ENCODE assay signal across 13 cellular contexts in the genomic region with DNA sequence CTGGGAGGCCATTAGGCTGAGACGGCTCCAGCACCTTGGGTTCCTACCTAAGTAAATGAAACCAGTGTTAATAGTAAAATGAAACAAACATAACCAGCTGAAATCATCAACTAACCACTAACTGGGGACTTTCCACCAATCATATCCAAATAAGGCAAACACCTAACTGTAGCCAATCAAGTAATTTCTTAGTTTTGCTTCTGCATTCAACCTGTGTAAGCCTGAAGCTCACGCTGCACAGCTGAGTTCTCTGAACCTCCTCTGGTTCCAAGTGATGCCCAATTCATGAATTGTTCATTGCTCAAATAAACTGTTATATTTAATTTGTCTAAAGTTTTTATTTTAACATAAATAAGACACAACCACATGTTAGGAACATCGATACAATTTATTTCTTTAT. TPM values are rescaled to one million over a fixed set of nuclear protein-coding genes. Genes with fewer than 3 reads are reported as not detected.
A peak's percentile ranks its signal among the peaks of the same experiment; 100 is the strongest.
DNase-seq lines count a peak whose midpoint lies in the region; ATAC-seq and TF ChIP-seq lines count a peak whose summit lies in the region.
"Had no signal": no experiment of that assay in that cellular context is flagged by ENCODE, and none has a peak within 500 bp of the region (broad histone marks: within the 10 kb centered on the region; RNA-seq: fewer than 3 reads in every experiment).

No MANE protein-coding gene starts in this region.

- CTCF ChIA-PET in activated CD4-positive, alpha-beta memory T cell treated with anti-CD3 and anti-CD28 coated beads for 36 hours (lab: Charles Lee): interaction anchor here (0.7 to 1.9 kb wide), 2 partner anchors 25 to 40 kb away, joined by 3 to 5 read pairs; no protein-coding TSS in a partner anchor
- CTCF ChIA-PET in activated CD4-positive, alpha-beta memory T cell treated with anti-CD3 and anti-CD28 coated beads, Interleukin-2, amount 10 ng/mL, durations not matched to agents 7 days and 5 days (lab: Charles Lee): interaction anchor here (1.0 kb wide), 1 partner anchor 10 kb away, joined by 4 read pairs; no protein-coding TSS in a partner anchor
- CTCF ChIA-PET in HEK293 (lab: Yijun Ruan, JAX): no interaction called here

- no peaks in the 10 kb centered on the region for H3K9me3 Mint-ChIP-seq in activated CD4-positive, alpha-beta memory T cell treated with anti-CD3 and anti-CD28 coated beads for 36 hours
- peaks cover 6% of the 10 kb centered on the region for H3K9me3 Mint-ChIP-seq in activated CD4-positive, alpha-beta memory T cell treated with anti-CD3 and anti-CD28 coated beads, Interleukin-2, amount 10 ng/mL, durations not matched to agents 7 days and 5 days
- H3K9me3 Mint-ChIP-seq in stimulated activated memory B cell treated with anti-CD40 and anti-IgM and Interleukin-4, amounts not matched to agents 10 μg/mL and 1 μg/mL and 100 μg/mL, for 72 hours: peaks cover 3% of the 10 kb centered on the region

- H3K4me1 ChIP-seq in HEK293 (ENCODE audit: control insufficient read depth, insufficient read depth, low read length) (no peaks in the 10 kb centered on the region), prostate gland (replicated peaks) (no peaks in the 10 kb centered on the region), stomach (no peaks in the 10 kb centered on the region)
- H3K4me1 ChIP-seq: thyroid gland had no signal

- no peak for TF ChIP-seq EP300 in stomach (IDR thresholded peaks at IDR 0.05)

- intact Hi-C loops in activated CD4-positive, alpha-beta memory T cell treated with anti-CD3 and anti-CD28 coated beads for 36 hours (cut with micrococcal nuclease): loop anchor here (1.0 to 2.0 kb wide), 2 partner anchors 22 to 40 kb away; a partner anchor contains a TSS
- intact Hi-C loops in prostate gland (cut with DNase I): no loop called here
- intact Hi-C loops in stomach (cut with DNase I; ENCODE audit: low total_unique reads): no loop called here

- no peak overlapping the region for H3K27ac ChIP-seq in HEK293 (ENCODE audit: extremely low read depth, low read depth, low read length)
- no peak overlapping the region for H3K27ac ChIP-seq in prostate gland
- H3K27ac ChIP-seq in stomach: no peak overlapping the region
- H3K27ac ChIP-seq: thyroid gland, WERI-Rb-1 had no signal

- H3K27me3 ChIP-seq in prostate gland (replicated peaks; ENCODE audit: insufficient read depth): no peaks in the 10 kb centered on the region
- no peaks in the 10 kb centered on the region for H3K27me3 ChIP-seq in stomach
- H3K27me3 ChIP-seq: thyroid gland had no signal

- H3K4me1 Mint-ChIP-seq in activated CD4-positive, alpha-beta memory T cell treated with anti-CD3 and anti-CD28 coated beads for 36 hours (ENCODE audit: low read depth): peaks cover 7% of the 10 kb centered on the region
- peaks cover 11% of the 10 kb centered on the region for H3K4me1 Mint-ChIP-seq in activated CD4-positive, alpha-beta memory T cell treated with anti-CD3 and anti-CD28 coated beads, Interleukin-2, amount 10 ng/mL, durations not matched to agents 7 days and 5 days
- H3K4me1 Mint-ChIP-seq in stimulated activated memory B cell treated with anti-CD40 and anti-IgM and Interleukin-4, amounts not matched to agents 10 μg/mL and 1 μg/mL and 100 μg/mL, for 72 hours: no peaks in the 10 kb centered on the region

- peak; percentile 15 for DNase-seq in activated CD4-positive, alpha-beta memory T cell treated with anti-CD3 and anti-CD28 coated beads for 36 hours
- DNase-seq in activated CD4-positive, alpha-beta memory T cell treated with anti-CD3 and anti-CD28 coated beads, Interleukin-2, amount 10 ng/mL, durations not matched to agents 7 days and 5 days: no peak
- DNase-seq in prostate gland (ENCODE audit: low spot score) (no peak), nucleus accumbens (lab: John Stamatoyannopoulos, UW) (no peak), stomach (no peak)
- DNase-seq: KG1, mammary epithelial cell, thyroid gland, WERI-Rb-1 had no signal

- TF ChIP-seq CTCF in HEK293 (tag by site-specific recombination; IDR thresholded peaks at IDR 0.05) (no peak), prostate gland (IDR thresholded peaks at IDR 0.05) (no peak), stomach (IDR thresholded peaks at IDR 0.05) (no peak)

- H3K36me3 Mint-ChIP-seq in activated CD4-positive, alpha-beta memory T cell treated with anti-CD3 and anti-CD28 coated beads for 36 hours: no peaks in the 10 kb centered on the region
- peaks cover 6% of the 10 kb centered on the region for H3K36me3 Mint-ChIP-seq in activated CD4-positive, alpha-beta memory T cell treated with anti-CD3 and anti-CD28 coated beads, Interleukin-2, amount 10 ng/mL, durations not matched to agents 7 days and 5 days (ENCODE audit: low read depth)
- no peaks in the 10 kb centered on the region for H3K36me3 Mint-ChIP-seq in stimulated activated memory B cell treated with anti-CD40 and anti-IgM and Interleukin-4, amounts not matched to agents 10 μg/mL and 1 μg/mL and 100 μg/mL, for 72 hours

- H3K27ac Mint-ChIP-seq in activated CD4-positive, alpha-beta memory T cell treated with anti-CD3 and anti-CD28 coated beads for 36 hours: no peak overlapping the region
- H3K27ac Mint-ChIP-seq in activated CD4-positive, alpha-beta memory T cell treated with anti-CD3 and anti-CD28 coated beads, Interleukin-2, amount 10 ng/mL, durations not matched to agents 7 days and 5 days: no peak overlapping the region
- H3K27ac Mint-ChIP-seq in stimulated activated memory B cell treated with anti-CD40 and anti-IgM and Interleukin-4, amounts not matched to agents 10 μg/mL and 1 μg/mL and 100 μg/mL, for 72 hours: no peak overlapping the region

- POLR2A ChIA-PET in activated CD4-positive, alpha-beta memory T cell treated with anti-CD3 and anti-CD28 coated beads for 36 hours (lab: Charles Lee): no interaction called here
- POLR2A ChIA-PET in activated CD4-positive, alpha-beta memory T cell treated with anti-CD3 and anti-CD28 coated beads, Interleukin-2, amount 10 ng/mL, durations not matched to agents 7 days and 5 days (lab: Charles Lee): interaction anchor here (0.8 kb wide), 1 partner anchor 16 kb away, joined by 4 read pairs; no protein-coding TSS in a partner anchor
- POLR2A ChIA-PET in HEK293 (lab: Yijun Ruan, JAX): no interaction called here

- TF ChIP-seq POLR2A in prostate gland (IDR thresholded peaks at IDR 0.05) (no peak), stomach (IDR thresholded peaks at IDR 0.05) (no peak)

- WGBS in prostate gland: 79% methylated on average over 3 of the region's 3 CpGs
- 62 to 77% (median 67%) methylated on average over 3 of the region's 3 CpGs for WGBS in stomach, 5 donors

- ATAC-seq in HG03457 (IDR thresholded peaks at IDR 0.05; ENCODE audit: unreplicated experiment): peak; percentile 98
- ATAC-seq in stimulated activated memory B cell treated with anti-CD40 and anti-IgM and Interleukin-4, amounts not matched to agents 10 μg/mL and 1 μg/mL and 100 μg/mL, for 72 hours: peak; percentile 77

- no peaks in the 10 kb centered on the region for H3K27me3 Mint-ChIP-seq in activated CD4-positive, alpha-beta memory T cell treated with anti-CD3 and anti-CD28 coated beads for 36 hours
- no peaks in the 10 kb centered on the region for H3K27me3 Mint-ChIP-seq in activated CD4-positive, alpha-beta memory T cell treated with anti-CD3 and anti-CD28 coated beads, Interleukin-2, amount 10 ng/mL, durations not matched to agents 7 days and 5 days
- H3K27me3 Mint-ChIP-seq in stimulated activated memory B cell treated with anti-CD40 and anti-IgM and Interleukin-4, amounts not matched to agents 10 μg/mL and 1 μg/mL and 100 μg/mL, for 72 hours: no peaks in the 10 kb centered on the region

- H3K9me3 ChIP-seq in HEK293 (ENCODE audit: control insufficient read depth, insufficient read depth, low read depth, low read length): no peaks in the 10 kb centered on the region
- H3K9me3 ChIP-seq in prostate gland: no peaks in the 10 kb centered on the region
- H3K9me3 ChIP-seq in stomach: no peaks in the 10 kb centered on the region
- H3K9me3 ChIP-seq: thyroid gland had no signal

- H3K4me3 Mint-ChIP-seq in activated CD4-positive, alpha-beta memory T cell treated with anti-CD3 and anti-CD28 coated beads for 36 hours: no peak overlapping the region
- no peak overlapping the region for H3K4me3 Mint-ChIP-seq in activated CD4-positive, alpha-beta memory T cell treated with anti-CD3 and anti-CD28 coated beads, Interleukin-2, amount 10 ng/mL, durations not matched to agents 7 days and 5 days
- no peak overlapping the region for H3K4me3 Mint-ChIP-seq in stimulated activated memory B cell treated with anti-CD40 and anti-IgM and Interleukin-4, amounts not matched to agents 10 μg/mL and 1 μg/mL and 100 μg/mL, for 72 hours

- H3K4me3 ChIP-seq in HEK293 (ENCODE audit: low read depth, low read length): no peak overlapping the region
- no peak overlapping the region for H3K4me3 ChIP-seq in prostate gland
- no peak overlapping the region for H3K4me3 ChIP-seq in stomach
- H3K4me3 ChIP-seq: thyroid gland had no signal

- H3K36me3 ChIP-seq in HEK293 (ENCODE audit: control insufficient read depth in 2 of 2, insufficient read depth in 1 of 2, low read length in 2 of 2) (no peaks in the 10 kb centered on the region), prostate gland (no peaks in the 10 kb centered on the region), stomach (no peaks in the 10 kb centered on the region)
- H3K36me3 ChIP-seq: thyroid gland, WERI-Rb-1 had no signal

TF ChIP-seq in HEK293, 187 proteins besides CTCF, POLR2A, EP300 and RAD21:
- TF ChIP-seq ZNF677 (tag by site-specific recombination; IDR thresholded peaks at IDR 0.05): no peak
- peak; percentile 93 for TF ChIP-seq ZNF549 (tag by site-specific recombination; IDR thresholded peaks at IDR 0.05)
- TF ChIP-seq ZNF621 (tag by site-specific recombination; IDR thresholded peaks at IDR 0.05): no peak
- no peak for TF ChIP-seq ZNF560 (tag by site-specific recombination; IDR thresholded peaks at IDR 0.05; ENCODE audit: borderline replicate concordance)

RNA-seq across cellular contexts. Expression of a gene that starts 22.5 kb away (rescaled TPM):
- total RNA-seq in activated CD4-positive, alpha-beta memory T cell treated with anti-CD3 and anti-CD28 coated beads for 36 hours: under 1 TPM; 0.83 to 0.92 TPM
- total RNA-seq in activated CD4-positive, alpha-beta memory T cell treated with anti-CD3 and anti-CD28 coated beads, Interleukin-2, amount 10 ng/mL, durations not matched to agents 7 days and 5 days: 1 to 10 TPM; 1.5 to 2.1 TPM
- 1 to 10 TPM in 1 of 2 donors, under 1 TPM in 1; 0.41 to 6.8 TPM for total RNA-seq in prostate gland
- total RNA-seq in stomach: under 1 TPM in 1 of 5 donors, not detected in 4; 0.55 TPM
- under 1 TPM in 2 of 3 donors, not detected in 1; 0.15 to 0.19 TPM for polyA plus RNA-seq in stomach
- polyA plus RNA-seq: fibroblast of lung had no signal

RNA-seq across cellular contexts. Expression of a gene that starts 49.4 kb away (rescaled TPM):
- total RNA-seq in activated CD4-positive, alpha-beta memory T cell treated with anti-CD3 and anti-CD28 coated beads for 36 hours: 10 to 100 TPM; 56.3 to 59.9 TPM
- total RNA-seq in activated CD4-positive, alpha-beta memory T cell treated with anti-CD3 and anti-CD28 coated beads, Interleukin-2, amount 10 ng/mL, durations not matched to agents 7 days and 5 days: 10 to 100 TPM; 23.3 to 26.1 TPM
- total RNA-seq in prostate gland: 10 to 100 TPM; 15.6 to 29.9 TPM
- total RNA-seq in stomach: 10 to 100 TPM in 2 of 5 donors, 1 to 10 TPM in 3; 2.9 to 11.2 (median 5.5) TPM
- 10 to 100 TPM; 20.9 to 30.1 (median 25.6) TPM for polyA plus RNA-seq in stomach
